26 cellular contexts compared by ENCODE assay signal in genomic region chr11:110850846-110851245, GRCh38.
DNase-seq lines count a peak whose midpoint lies in the region; ATAC-seq, FAIRE-seq and TF ChIP-seq lines count a peak whose summit lies in the region.
"Had no signal": no experiment of that assay in that cellular context is flagged by ENCODE, and none has a peak within 500 bp of the region (broad histone marks: within the 10 kb centered on the region; RNA-seq: fewer than 3 reads in every experiment).

No MANE protein-coding gene starts in this region.

- no peak overlapping the region for H3K4me3 ChIP-seq in fibroblast of pulmonary artery (replicated peaks; ENCODE audit: low read depth, low read length)
- H3K4me3 ChIP-seq in CD4-positive, alpha-beta memory T cell (ENCODE audit: low read length in 2 of 2) = no peak overlapping the region
- H3K4me3 ChIP-seq: SK-N-MC had no signal

- FAIRE-seq in RCC 7860 (lab: Jason Lieb, UNC) = no peak

- no peaks in the 10 kb centered on the region for H3K36me3 Mint-ChIP-seq in nephron (ENCODE audit: low read depth)
- H3K36me3 Mint-ChIP-seq in CD4-positive, alpha-beta memory T cell = no peaks in the 10 kb centered on the region
- H3K36me3 Mint-ChIP-seq: CD14-positive monocyte had no signal

- H3K9me3 ChIP-seq in CD4-positive, alpha-beta memory T cell (ENCODE audit: control insufficient read depth in 1 of 2, low read length in 2 of 2) = no peaks in the 10 kb centered on the region
- H3K9me3 ChIP-seq: BE2C had no signal

- H3K27ac ChIP-seq in CD4-positive, alpha-beta memory T cell (ENCODE audit: low read depth, low read length) = no peak overlapping the region
- H3K27ac ChIP-seq: RWPE1, SK-N-MC had no signal

- peak; percentile 37 for DNase-seq in EH (ENCODE audit: low read depth)
- peak; percentile 55 for DNase-seq in fibroblast of pulmonary artery (ENCODE audit: low read depth)
- DNase-seq in GM19238 (ENCODE audit: insufficient read length, low spot score) = no peak
- no peak for DNase-seq in NCI-H748 treated with DMSO at 0.1 percent for 48 hours (lab: John Stamatoyannopoulos, UW)
- no peak for DNase-seq in CD4-positive, alpha-beta memory T cell
- DNase-seq in RCC 7860 (ENCODE audit: low spot score) = no peak
- DNase-seq: 8988T, ACHN, BE2C, DMS153, DND-41, H7, KBM-7, MV-4-11, NCI-H1105, NCI-H1436 treated with DMSO at 0.1 percent for 48 hours, NCI-H1930, NCI-H2107, NCI-H524, NCI-H82, SHP77 had no signal

- H3K4me1 ChIP-seq in CD4-positive, alpha-beta memory T cell (ENCODE audit: insufficient read depth, low read length) = no peaks in the 10 kb centered on the region
- H3K4me1 ChIP-seq: BE2C had no signal

- CTCF ChIA-PET in CD4-positive, alpha-beta memory T cell (lab: Charles Lee; ENCODE audit: partially characterized antibody) = interaction anchor here (1.0 kb wide), 1 partner anchor 12 kb away, joined by 3 read pairs; no protein-coding TSS in a partner anchor

- peaks cover 15% of the 10 kb centered on the region for H3K9me3 Mint-ChIP-seq in nephron
- H3K9me3 Mint-ChIP-seq in CD4-positive, alpha-beta memory T cell = peaks cover 0 to 7% (median 1%) of the 10 kb centered on the region in 8 donors

- intact Hi-C loops in CD4-positive, alpha-beta memory T cell (cut with micrococcal nuclease) = no loop called here

- TF ChIP-seq CTCF in fibroblast of pulmonary artery (IDR thresholded peaks at IDR 0.05; ENCODE audit: low read length, missing control alignments) (no peak), nephron (IDR thresholded peaks at IDR 0.05; ENCODE audit: unreplicated experiment in 3 of 3) (no peak)

- H3K36me3 ChIP-seq in CD4-positive, alpha-beta memory T cell (ENCODE audit: insufficient read depth, low read length) = no peaks in the 10 kb centered on the region
- H3K36me3 ChIP-seq: BE2C had no signal

- no peak overlapping the region for H3K4me3 Mint-ChIP-seq in nephron
- no peak overlapping the region for H3K4me3 Mint-ChIP-seq in CD4-positive, alpha-beta memory T cell
- H3K4me3 Mint-ChIP-seq: CD14-positive monocyte had no signal

- H3K4me1 Mint-ChIP-seq in nephron = peaks cover 33% of the 10 kb centered on the region
- H3K4me1 Mint-ChIP-seq in CD4-positive, alpha-beta memory T cell = no peaks in the 10 kb centered on the region
- H3K4me1 Mint-ChIP-seq: CD14-positive monocyte had no signal

- POLR2A ChIA-PET in CD4-positive, alpha-beta memory T cell (lab: Charles Lee; ENCODE audit: partially characterized antibody) = no interaction called here

- H3K27me3 Mint-ChIP-seq in nephron (ENCODE audit: low read depth) = no peaks in the 10 kb centered on the region
- peaks cover 6 to 7% of the 10 kb centered on the region in 2 donors for H3K27me3 Mint-ChIP-seq in CD4-positive, alpha-beta memory T cell

- ATAC-seq in SK-N-SH treated with all-trans-retinoic acid at 6 μM for 48 hours = peak; percentile 60; the same call in 2 of the 3 replicates

- H3K27ac Mint-ChIP-seq in nephron = peak overlapping the region in 2 of 3 experiments; percentile 11 to 79
- no peak overlapping the region for H3K27ac Mint-ChIP-seq in CD4-positive, alpha-beta memory T cell
- H3K27ac Mint-ChIP-seq: CD14-positive monocyte had no signal

- no peaks in the 10 kb centered on the region for H3K27me3 ChIP-seq in CD4-positive, alpha-beta memory T cell (ENCODE audit: insufficient read depth, low read length)
- H3K27me3 ChIP-seq: BE2C had no signal

TF ChIP-seq in SK-N-SH treated with all-trans-retinoic acid at 6 μM for 48 hours, 23 proteins besides CTCF, POLR2A, EP300 and RAD21 (continues in another document):
- TF ChIP-seq PATZ1 (CRISPR knock-in tag; IDR thresholded peaks at IDR 0.05; ENCODE audit: borderline replicate concordance) = peak; percentile 82; the same call in 1 of the 2 replicates
- no peak for TF ChIP-seq CSRNP3 (CRISPR knock-in tag; IDR thresholded peaks at IDR 0.05)
- no peak for TF ChIP-seq OSR1 (CRISPR knock-in tag; IDR thresholded peaks at IDR 0.05)
- TF ChIP-seq CSDC2 (CRISPR knock-in tag; IDR thresholded peaks at IDR 0.05) = peak; percentile 90
- TF ChIP-seq ARNTL (CRISPR knock-in tag; IDR thresholded peaks at IDR 0.05; ENCODE audit: borderline replicate concordance, low read depth) = no peak
- TF ChIP-seq SNAI2 (CRISPR knock-in tag; IDR thresholded peaks at IDR 0.05) = no peak
- TF ChIP-seq ZC3H10 (CRISPR knock-in tag; IDR thresholded peaks at IDR 0.05) = no peak
- no peak for TF ChIP-seq ZNF8 (CRISPR knock-in tag; IDR thresholded peaks at IDR 0.05)
- peak; percentile 76; the same call in 1 of the 2 replicates for TF ChIP-seq ZFP3 (CRISPR knock-in tag; IDR thresholded peaks at IDR 0.05)
- TF ChIP-seq TCF4 (CRISPR knock-in tag; IDR thresholded peaks at IDR 0.05; ENCODE audit: borderline replicate concordance) = 0 out of 2 replicates have a peak, but pooled peaks have one; percentile 19
- TF ChIP-seq PPARA (CRISPR knock-in tag; IDR thresholded peaks at IDR 0.05; ENCODE audit: borderline replicate concordance) = no peak
- no peak for TF ChIP-seq ZNF70 (CRISPR knock-in tag; IDR thresholded peaks at IDR 0.05)
- no peak for TF ChIP-seq ESRRG (CRISPR knock-in tag; IDR thresholded peaks at IDR 0.05)
- TF ChIP-seq CREB5 (CRISPR knock-in tag; IDR thresholded peaks at IDR 0.05; ENCODE audit: low read depth) = no peak
- no peak for TF ChIP-seq BACH2 (CRISPR knock-in tag; IDR thresholded peaks at IDR 0.05; ENCODE audit: borderline replicate concordance)
- no peak for TF ChIP-seq TSHZ2 (CRISPR knock-in tag; IDR thresholded peaks at IDR 0.05)

Comparison
In these comparisons a context has a peak if more than half of its experiments do, and no peak if none do; other contexts are left out.
1. DNase-seq: peak in EH (single experiment) and fibroblast of pulmonary artery (single experiment); none in GM19238 (single experiment), NCI-H748 treated with DMSO at 0.1 percent for 48 hours (single experiment), CD4-positive, alpha-beta memory T cell (0 of 5) and RCC 7860 (single experiment).
2. H3K27ac Mint-ChIP-seq: peak in nephron (2 of 3); none in CD4-positive, alpha-beta memory T cell (0 of 7).